ENCODE assay signal across 18 cellular contexts in the genomic region with DNA sequence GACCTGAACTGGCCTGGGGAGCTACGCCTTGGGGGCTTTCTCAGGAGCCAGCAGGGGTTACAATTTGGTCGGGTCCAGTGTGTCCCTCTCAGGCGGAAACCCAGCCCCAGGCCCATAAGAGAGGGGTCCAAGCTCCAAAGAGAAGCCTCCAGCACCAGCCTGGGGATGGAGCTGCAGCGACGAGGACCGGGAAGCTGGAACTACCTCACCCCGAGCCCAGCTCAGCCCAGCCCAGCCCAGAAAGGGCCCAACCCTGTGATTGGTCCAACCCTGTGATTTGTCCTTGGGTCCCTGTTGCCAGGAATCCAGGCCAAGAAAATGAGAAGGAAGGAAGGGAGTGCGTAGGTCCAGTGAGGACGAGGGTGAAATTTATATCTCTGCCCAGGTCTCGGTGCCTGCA. TPM values are rescaled to one million over a fixed set of nuclear protein-coding genes. Genes with fewer than 3 reads are reported as not detected.
DNase-seq lines count a peak whose midpoint lies in the region; ATAC-seq and TF ChIP-seq lines count a peak whose summit lies in the region.
"Had no signal": no experiment of that assay in that cellular context is flagged by ENCODE, and none has a peak within 500 bp of the region (broad histone marks: within the 10 kb centered on the region; RNA-seq: fewer than 3 reads in every experiment).

No MANE protein-coding gene starts in this region.

- peak; percentile 57 for DNase-seq in WTC11 (ENCODE audit: low spot score)
- peak; percentile 40 for DNase-seq in left ventricle myocardium superior
- DNase-seq in nephron progenitor cell: no peak
- no peak for DNase-seq in foreskin fibroblast
- no peak for DNase-seq in NCI-H2081 (lab: John Stamatoyannopoulos, UW)
- no peak for DNase-seq in esophagus squamous epithelium (lab: John Stamatoyannopoulos, UW)
- DNase-seq: activated CD4-positive, CD25-positive, alpha-beta regulatory T cell; AML-193; NCI-H1436 treated with DMSO at 0.1 percent for 48 hours; NCI-H510A treated with DMSO at 0.1 percent for 48 hours; Peyer's patch; stimulated activated CD4-positive, alpha-beta T cell treated with anti-CD3 and anti-CD28 coated beads, Interleukin-2, amount 100 ng/mL, for 48 hours had no signal

- no peak overlapping the region for H3K4me3 ChIP-seq in foreskin fibroblast (ENCODE audit: low read depth in 1 of 2, low read length in 2 of 2)
- peak overlapping the region in 1 of 4 donors; percentile 21 for H3K4me3 ChIP-seq in esophagus squamous epithelium
- H3K4me3 ChIP-seq: K562 had no signal

- no peak for TF ChIP-seq POLR2A in esophagus squamous epithelium (IDR thresholded peaks at IDR 0.05)

- H3K9me3 ChIP-seq in ES-I3 (ENCODE audit: control insufficient read depth, insufficient read depth, low read length) (no peaks in the 10 kb centered on the region), esophagus squamous epithelium (peaks cover 0 to 9% (median 0%) of the 10 kb centered on the region in 3 donors)

- H3K9me3 Mint-ChIP-seq in WTC11 (peaks cover 6% of the 10 kb centered on the region), nephron progenitor cell (peaks cover 8% of the 10 kb centered on the region)

- peaks cover 9 to 95% (median 15%) of the 10 kb centered on the region in 4 donors for H3K27me3 ChIP-seq in esophagus squamous epithelium

- H3K27ac Mint-ChIP-seq in WTC11 (no peak overlapping the region), nephron progenitor cell (no peak overlapping the region)

- no peak for TF ChIP-seq CTCF in WTC11 (IDR thresholded peaks at IDR 0.05)
- no peak for TF ChIP-seq CTCF in nephron progenitor cell (IDR thresholded peaks at IDR 0.05)
- no peak for TF ChIP-seq CTCF in foreskin fibroblast (IDR thresholded peaks at IDR 0.05; ENCODE audit: low read depth, low read length)
- TF ChIP-seq CTCF in esophagus squamous epithelium (IDR thresholded peaks at IDR 0.05): no peak

- H3K36me3 Mint-ChIP-seq in WTC11 (no peaks in the 10 kb centered on the region), nephron progenitor cell (ENCODE audit: low read depth) (no peaks in the 10 kb centered on the region)

- H3K27me3 Mint-ChIP-seq in WTC11 (ENCODE audit: low read depth) (peaks cover 78% of the 10 kb centered on the region), nephron progenitor cell (ENCODE audit: low read depth, poor library complexity) (peaks cover 96% of the 10 kb centered on the region)

- no peak overlapping the region for H3K27ac ChIP-seq in esophagus squamous epithelium
- H3K27ac ChIP-seq: Peyer's patch had no signal

- no peaks in the 10 kb centered on the region for H3K36me3 ChIP-seq in ES-I3 (ENCODE audit: insufficient read depth, low read length)
- no peaks in the 10 kb centered on the region for H3K36me3 ChIP-seq in esophagus squamous epithelium
- H3K36me3 ChIP-seq: Peyer's patch had no signal

- POLR2A ChIA-PET in WTC11 (lab: Charles Lee): interaction anchor here (1.1 kb wide), 1 partner anchor 74 kb away, joined by 3 read pairs; no protein-coding TSS in a partner anchor

- peak overlapping the region; percentile 24; the same call in 1 of the 2 replicates for H3K9ac ChIP-seq in ES-I3 (ENCODE audit: low read depth, low read length)

- H3K4me1 Mint-ChIP-seq in WTC11: peaks cover 8% of the 10 kb centered on the region
- H3K4me1 Mint-ChIP-seq in nephron progenitor cell: peaks cover 2% of the 10 kb centered on the region

- H3K4me1 ChIP-seq in ES-I3 (ENCODE audit: insufficient read depth, low read length): no peaks in the 10 kb centered on the region
- H3K4me1 ChIP-seq in esophagus squamous epithelium: peaks cover 0 to 22% (median 7%) of the 10 kb centered on the region in 3 donors

- CTCF ChIA-PET in WTC11 (lab: Charles Lee): interaction anchor here (1.0 to 3.4 kb wide), 7 partner anchors 12 to 219 kb away, joined by 3 to 37 read pairs (median 4); a partner anchor contains a TSS

- intact Hi-C loops in left ventricle myocardium superior (cut with micrococcal nuclease): no loop called here
- intact Hi-C loops in esophagus squamous epithelium (cut with DNase I): no loop called here

- ATAC-seq in WTC11 (peak; percentile 50), left ventricle myocardium superior (peak; percentile 74), HG03469 (IDR thresholded peaks at IDR 0.05; ENCODE audit: unreplicated experiment) (no peak)
- ATAC-seq: K562 had no signal

- WGBS in esophagus squamous epithelium, 2 donors: 20% methylated on average over 2 of the region's 10 CpGs; no CpG with 5 or more reads in 1 of the 2 donors

- H3K4me3 Mint-ChIP-seq in WTC11 (peak overlapping the region; percentile 63), nephron progenitor cell (peak overlapping the region; percentile 67)

TF ChIP-seq in WTC11, 78 proteins besides CTCF, POLR2A, EP300 and RAD21:
- TF ChIP-seq SMAD3 (CRISPR knock-in tag; IDR thresholded peaks at IDR 0.05; ENCODE audit: borderline replicate concordance): no peak
- no peak for TF ChIP-seq ATF1 (CRISPR knock-in tag; IDR thresholded peaks at IDR 0.05)
- TF ChIP-seq, protein P1, sequence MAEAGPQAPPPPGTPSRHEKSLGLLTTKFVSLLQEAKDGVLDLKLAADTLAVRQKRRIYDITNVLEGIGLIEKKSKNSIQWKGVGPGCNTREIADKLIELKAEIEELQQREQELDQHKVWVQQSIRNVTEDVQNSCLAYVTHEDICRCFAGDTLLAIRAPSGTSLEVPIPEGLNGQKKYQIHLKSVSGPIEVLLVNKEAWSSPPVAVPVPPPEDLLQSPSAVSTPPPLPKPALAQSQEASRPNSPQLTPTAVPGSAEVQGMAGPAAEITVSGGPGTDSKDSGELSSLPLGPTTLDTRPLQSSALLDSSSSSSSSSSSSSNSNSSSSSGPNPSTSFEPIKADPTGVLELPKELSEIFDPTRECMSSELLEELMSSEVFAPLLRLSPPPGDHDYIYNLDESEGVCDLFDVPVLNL (CRISPR knock-in tag; IDR thresholded peaks at IDR 0.05; ENCODE audit: borderline replicate concordance, low read depth): no peak
- TF ChIP-seq, protein P2, sequence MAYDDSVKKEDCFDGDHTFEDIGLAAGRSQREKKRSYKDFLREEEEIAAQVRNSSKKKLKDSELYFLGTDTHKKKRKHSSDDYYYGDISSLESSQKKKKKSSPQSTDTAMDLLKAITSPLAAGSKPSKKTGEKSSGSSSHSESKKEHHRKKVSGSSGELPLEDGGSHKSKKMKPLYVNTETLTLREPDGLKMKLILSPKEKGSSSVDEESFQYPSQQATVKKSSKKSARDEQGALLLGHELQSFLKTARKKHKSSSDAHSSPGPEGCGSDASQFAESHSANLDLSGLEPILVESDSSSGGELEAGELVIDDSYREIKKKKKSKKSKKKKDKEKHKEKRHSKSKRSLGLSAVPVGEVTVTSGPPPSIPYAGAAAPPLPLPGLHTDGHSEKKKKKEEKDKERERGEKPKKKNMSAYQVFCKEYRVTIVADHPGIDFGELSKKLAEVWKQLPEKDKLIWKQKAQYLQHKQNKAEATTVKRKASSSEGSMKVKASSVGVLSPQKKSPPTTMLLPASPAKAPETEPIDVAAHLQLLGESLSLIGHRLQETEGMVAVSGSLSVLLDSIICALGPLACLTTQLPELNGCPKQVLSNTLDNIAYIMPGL (CRISPR knock-in tag; IDR thresholded peaks at IDR 0.05): no peak
- 0 out of 2 replicates have a peak, but pooled peaks have one; percentile 44 for TF ChIP-seq NFYB (CRISPR knock-in tag; conservative IDR thresholded peaks at IDR 0.05; ENCODE audit: low read depth)
- TF ChIP-seq GABPB1 (CRISPR knock-in tag; IDR thresholded peaks at IDR 0.05): no peak
- TF ChIP-seq, protein P3, sequence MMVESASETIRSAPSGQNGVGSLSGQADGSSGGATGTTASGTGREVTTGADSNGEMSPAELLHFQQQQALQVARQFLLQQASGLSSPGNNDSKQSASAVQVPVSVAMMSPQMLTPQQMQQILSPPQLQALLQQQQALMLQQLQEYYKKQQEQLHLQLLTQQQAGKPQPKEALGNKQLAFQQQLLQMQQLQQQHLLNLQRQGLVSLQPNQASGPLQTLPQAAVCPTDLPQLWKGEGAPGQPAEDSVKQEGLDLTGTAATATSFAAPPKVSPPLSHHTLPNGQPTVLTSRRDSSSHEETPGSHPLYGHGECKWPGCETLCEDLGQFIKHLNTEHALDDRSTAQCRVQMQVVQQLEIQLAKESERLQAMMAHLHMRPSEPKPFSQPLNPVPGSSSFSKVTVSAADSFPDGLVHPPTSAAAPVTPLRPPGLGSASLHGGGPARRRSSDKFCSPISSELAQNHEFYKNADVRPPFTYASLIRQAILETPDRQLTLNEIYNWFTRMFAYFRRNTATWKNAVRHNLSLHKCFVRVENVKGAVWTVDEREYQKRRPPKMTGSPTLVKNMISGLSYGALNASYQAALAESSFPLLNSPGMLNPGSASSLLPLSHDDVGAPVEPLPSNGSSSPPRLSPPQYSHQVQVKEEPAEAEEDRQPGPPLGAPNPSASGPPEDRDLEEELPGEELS (CRISPR knock-in tag; IDR thresholded peaks at IDR 0.05): no peak
- no peak for TF ChIP-seq NFATC4 (CRISPR knock-in tag; IDR thresholded peaks at IDR 0.05)
TF ChIP-seq in WTC11: peak in this region for 1.

RNA-seq across cellular contexts. Expression of a gene that starts 24.1 kb away (rescaled TPM):
- total RNA-seq in WTC11 (2021) (not detected in 3 replicates), left ventricle myocardium superior (not detected), esophagus squamous epithelium (not detected)
- total RNA-seq: Daoy, K562, mononuclear cell, Peyer's patch, urinary bladder had no signal

RNA-seq across cellular contexts. Expression of a gene that starts 39.8 kb away (rescaled TPM):
- total RNA-seq in WTC11 (2021) (0.09 to 0.44 TPM in 2 of 3 replicates, not detected in the other), left ventricle myocardium superior (10.0 TPM), esophagus squamous epithelium (1 to 10 TPM in 2 of 4 donors, under 1 TPM in 1, not detected in 1; 0.40 to 4.9 (median 4.0) TPM)
- total RNA-seq: Daoy, K562 had no signal

RNA-seq across cellular contexts. Expression of a gene that starts 42.9 kb away (rescaled TPM):
- total RNA-seq in WTC11 (2021) (10.5 to 13.7 TPM (median 13.6 TPM) in 3 replicates), left ventricle myocardium superior (23.5 TPM), esophagus squamous epithelium (10 to 100 TPM in 3 of 4 donors, 1 to 10 TPM in 1; 8.3 to 15.5 (median 11.9) TPM)

RNA-seq across cellular contexts. Expression of a gene that starts 55.2 kb away (rescaled TPM):
- total RNA-seq in WTC11 (2021) (0.55 to 0.66 TPM (median 0.62 TPM) in 3 replicates), left ventricle myocardium superior (0.42 TPM), esophagus squamous epithelium (1 to 10 TPM in 2 of 4 donors, under 1 TPM in 1, not detected in 1; 0.18 to 3.2 (median 1.1) TPM)
- total RNA-seq: Daoy, K562 had no signal

Comparison
In these comparisons a context has a peak if more than half of its experiments do, and no peak if none do; other contexts are left out.
1. DNase-seq: peak in WTC11 (single experiment) and left ventricle myocardium superior (single experiment); none in nephron progenitor cell (single experiment), foreskin fibroblast (0 of 2), NCI-H2081 (0 of 2) and esophagus squamous epithelium (single experiment).